ENCODE assay signal across 22 cellular contexts in the genomic region with DNA sequence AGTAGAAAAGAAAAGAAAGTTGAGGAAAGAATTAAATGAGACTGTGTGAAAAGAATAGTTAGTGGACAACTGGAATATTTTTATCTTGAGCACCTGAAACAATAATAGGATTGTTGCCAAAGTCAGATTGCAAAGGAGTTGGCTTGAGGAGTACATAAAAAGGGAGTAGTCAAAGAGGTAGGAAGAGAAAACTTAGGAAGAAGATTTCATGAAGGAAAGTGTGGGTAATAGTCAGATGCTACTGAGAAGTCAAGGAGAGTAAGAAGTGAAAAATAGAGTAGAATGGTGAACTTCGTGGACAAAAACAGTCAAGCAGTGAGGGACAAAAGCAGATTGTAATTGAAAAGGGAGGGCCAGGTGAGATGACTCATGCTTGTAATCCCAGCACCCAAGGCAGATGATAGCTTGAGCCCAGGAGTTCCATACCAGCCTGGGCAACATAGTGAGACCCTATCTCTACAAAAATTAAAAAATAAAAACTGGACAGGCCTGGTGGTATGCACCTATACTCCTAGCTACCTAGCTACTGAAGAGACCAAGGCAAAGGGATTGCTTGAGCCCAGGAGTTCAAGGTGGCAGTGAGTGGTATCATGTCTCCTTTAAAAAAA.
A peak's percentile ranks its signal among the peaks of the same experiment; 100 is the strongest.
DNase-seq lines count a peak whose midpoint lies in the region; ATAC-seq, FAIRE-seq and TF ChIP-seq lines count a peak whose summit lies in the region.
"Had no signal": no experiment of that assay in that cellular context is flagged by ENCODE, and none has a peak within 500 bp of the region (broad histone marks: within the 10 kb centered on the region; RNA-seq: fewer than 3 reads in every experiment).

No MANE protein-coding gene starts in this region.

- no peaks in the 10 kb centered on the region for H3K27me3 Mint-ChIP-seq in T-helper 2 cell treated with Interferon-gamma antibody and Interleukin-4, amounts not matched to agents 5 μg/mL and 100 μg/mL, for 36 hours (ENCODE audit: low read depth)
- no peaks in the 10 kb centered on the region for H3K27me3 Mint-ChIP-seq in activated T-helper 17 cell treated with anti-CD3 and anti-CD28 coated beads, Interleukin-2, amount 50 U/mL, for 72 hours
- no peaks in the 10 kb centered on the region for H3K27me3 Mint-ChIP-seq in memory B cell
- H3K27me3 Mint-ChIP-seq: stimulated activated naive CD8-positive, alpha-beta T cell treated with anti-CD3 and anti-CD28 coated beads, Interleukin-15, Interleukin-2, amounts not matched to agents 100 ng/mL and 50 ng/mL, for 24 hours had no signal

- H3K4me1 Mint-ChIP-seq in T-helper 2 cell treated with Interferon-gamma antibody and Interleukin-4, amounts not matched to agents 5 μg/mL and 100 μg/mL, for 36 hours (ENCODE audit: low read depth): peaks cover 22% of the 10 kb centered on the region
- no peaks in the 10 kb centered on the region for H3K4me1 Mint-ChIP-seq in activated T-helper 17 cell treated with anti-CD3 and anti-CD28 coated beads, Interleukin-2, amount 50 U/mL, for 72 hours
- no peaks in the 10 kb centered on the region for H3K4me1 Mint-ChIP-seq in memory B cell

- intact Hi-C loops in aorta (cut with DNase I): no loop called here

- no peak for DNase-seq in T-helper 2 cell treated with Interferon-gamma antibody and Interleukin-4, amounts not matched to agents 5 μg/mL and 100 μg/mL, for 36 hours (ENCODE audit: low spot score)
- DNase-seq in T-helper 2 cell (no peak), GM12891 (ENCODE audit: insufficient read length, low spot score) (no peak), memory B cell (ENCODE audit: low spot score in 2 of 2) (no peak), aorta (no peak)
- DNase-seq in effector memory CD4-positive, alpha-beta T cell: no peak
- DNase-seq: 8988T; activated CD4-positive, CD25-positive, alpha-beta regulatory T cell; activated gamma-delta T cell; anterior cingulate cortex; Calu3; cerebellar nuclear complex; HFFc6; NCI-H510A; stimulated activated CD4-positive, alpha-beta T cell treated with anti-CD3 and anti-CD28 coated beads, Interleukin-2, amount 100 ng/mL, for 48 hours; T-helper 9 cell; transverse colon had no signal

- H3K9me3 ChIP-seq in effector memory CD4-positive, alpha-beta T cell (ENCODE audit: control insufficient read depth, low read length): no peaks in the 10 kb centered on the region
- no peaks in the 10 kb centered on the region for H3K9me3 ChIP-seq in aorta (ENCODE audit: control insufficient read depth, low read length)
- H3K9me3 ChIP-seq: transverse colon had no signal

- ATAC-seq in activated T-helper 17 cell treated with anti-CD3 and anti-CD28 coated beads, Interleukin-2, amount 50 U/mL, for 72 hours (replicated peaks): no peak
- ATAC-seq in memory B cell (ENCODE audit: low read depth) (no peak), GM18502 (IDR thresholded peaks at IDR 0.05; ENCODE audit: poor library complexity, unreplicated experiment) (no peak), aorta (ENCODE audit: low FRiP score) (no peak)
- ATAC-seq: left lobe of liver had no signal

- peak overlapping the region; percentile 22 for H3K27ac Mint-ChIP-seq in T-helper 2 cell treated with Interferon-gamma antibody and Interleukin-4, amounts not matched to agents 5 μg/mL and 100 μg/mL, for 36 hours
- H3K27ac Mint-ChIP-seq in activated T-helper 17 cell treated with anti-CD3 and anti-CD28 coated beads, Interleukin-2, amount 50 U/mL, for 72 hours: peak overlapping the region; percentile 61
- peak overlapping the region; percentile 3 for H3K27ac Mint-ChIP-seq in memory B cell
- H3K27ac Mint-ChIP-seq: HFFc6 had no signal

- WGBS in aorta, 2 donors: 84 to 95% methylated on average over 1 of the region's 1 CpG

- no peaks in the 10 kb centered on the region for H3K4me1 ChIP-seq in effector memory CD4-positive, alpha-beta T cell (ENCODE audit: control insufficient read depth, insufficient read depth, low read length, poor library complexity, severe bottlenecking)
- no peaks in the 10 kb centered on the region for H3K4me1 ChIP-seq in aorta (ENCODE audit: control insufficient read depth in 1 of 2, insufficient read depth in 2 of 2, low read length in 2 of 2)
- H3K4me1 ChIP-seq: transverse colon had no signal

- H3K36me3 Mint-ChIP-seq in T-helper 2 cell treated with Interferon-gamma antibody and Interleukin-4, amounts not matched to agents 5 μg/mL and 100 μg/mL, for 36 hours (ENCODE audit: low read depth): peaks cover 54% of the 10 kb centered on the region
- peaks cover 98% of the 10 kb centered on the region for H3K36me3 Mint-ChIP-seq in activated T-helper 17 cell treated with anti-CD3 and anti-CD28 coated beads, Interleukin-2, amount 50 U/mL, for 72 hours (ENCODE audit: low read depth)
- H3K36me3 Mint-ChIP-seq in memory B cell: peaks cover 26% of the 10 kb centered on the region

- no peak overlapping the region for H3K4me3 Mint-ChIP-seq in T-helper 2 cell treated with Interferon-gamma antibody and Interleukin-4, amounts not matched to agents 5 μg/mL and 100 μg/mL, for 36 hours
- no peak overlapping the region for H3K4me3 Mint-ChIP-seq in activated T-helper 17 cell treated with anti-CD3 and anti-CD28 coated beads, Interleukin-2, amount 50 U/mL, for 72 hours
- H3K4me3 Mint-ChIP-seq in memory B cell: no peak overlapping the region
- H3K4me3 Mint-ChIP-seq: HFFc6; stimulated activated naive CD8-positive, alpha-beta T cell treated with anti-CD3 and anti-CD28 coated beads, Interleukin-15, Interleukin-2, amounts not matched to agents 100 ng/mL and 50 ng/mL, for 24 hours had no signal

- H3K4me3 ChIP-seq in effector memory CD4-positive, alpha-beta T cell (ENCODE audit: insufficient read depth, low read depth, low read length, poor library complexity, severe bottlenecking): no peak overlapping the region
- H3K4me3 ChIP-seq in aorta (ENCODE audit: low read length in 2 of 2): no peak overlapping the region
- H3K4me3 ChIP-seq: smooth muscle cell, transverse colon had no signal

- peaks cover 77% of the 10 kb centered on the region for H3K36me3 ChIP-seq in effector memory CD4-positive, alpha-beta T cell (ENCODE audit: control insufficient read depth, insufficient read depth, low read length)
- peaks cover 2 to 7% of the 10 kb centered on the region in 2 donors for H3K36me3 ChIP-seq in aorta (ENCODE audit: control insufficient read depth in 1 of 2, insufficient read depth in 2 of 2, low read length in 1 of 2)

- no peaks in the 10 kb centered on the region for H3K27me3 ChIP-seq in effector memory CD4-positive, alpha-beta T cell (replicated peaks; ENCODE audit: control insufficient read depth, insufficient read depth, low read length, poor library complexity, severe bottlenecking)
- H3K27me3 ChIP-seq in aorta (ENCODE audit: control insufficient read depth in 1 of 2, insufficient read depth in 2 of 2, low read length in 1 of 2): no peaks in the 10 kb centered on the region
- H3K27me3 ChIP-seq: transverse colon had no signal

- no peak overlapping the region for H3K27ac ChIP-seq in effector memory CD4-positive, alpha-beta T cell (ENCODE audit: insufficient read depth, low read length, poor library complexity, severe bottlenecking)
- no peak overlapping the region for H3K27ac ChIP-seq in aorta (ENCODE audit: low read depth in 1 of 2, low read length in 2 of 2)
- H3K27ac ChIP-seq: transverse colon had no signal

- peak; percentile 9 for FAIRE-seq in GM12891 (lab: Jason Lieb, UNC)

- no peak for TF ChIP-seq POLR2A in GM12891 (IDR thresholded peaks at IDR 0.05; ENCODE audit: low read depth, low read length)

- H3K9me3 Mint-ChIP-seq in T-helper 2 cell treated with Interferon-gamma antibody and Interleukin-4, amounts not matched to agents 5 μg/mL and 100 μg/mL, for 36 hours: no peaks in the 10 kb centered on the region
- no peaks in the 10 kb centered on the region for H3K9me3 Mint-ChIP-seq in activated T-helper 17 cell treated with anti-CD3 and anti-CD28 coated beads, Interleukin-2, amount 50 U/mL, for 72 hours
- no peaks in the 10 kb centered on the region for H3K9me3 Mint-ChIP-seq in memory B cell
- H3K9me3 Mint-ChIP-seq: HFFc6; stimulated activated naive CD8-positive, alpha-beta T cell treated with anti-CD3 and anti-CD28 coated beads, Interleukin-15, Interleukin-2, amounts not matched to agents 100 ng/mL and 50 ng/mL, for 24 hours had no signal

TF ChIP-seq in GM12891, 5 proteins besides CTCF, POLR2A, EP300 and RAD21:
- no peak for TF ChIP-seq TAF1 (IDR thresholded peaks at IDR 0.05; ENCODE audit: low read depth, low read length)
- no peak for TF ChIP-seq POU2F2 (IDR thresholded peaks at IDR 0.05; ENCODE audit: low read depth, low read length)
- no peak for TF ChIP-seq PAX5 (IDR thresholded peaks at IDR 0.05; ENCODE audit: insufficient read depth, low read length, severe bottlenecking)
- TF ChIP-seq POLR2AphosphoS5 (IDR thresholded peaks at IDR 0.05; ENCODE audit: low read depth, low read length): no peak
- no peak for TF ChIP-seq SPI1 (IDR thresholded peaks at IDR 0.05; ENCODE audit: low read depth, low read length)

Comparison
In these comparisons a context has a peak if more than half of its experiments do, and no peak if none do; other contexts are left out.
1. H3K27ac Mint-ChIP-seq: peak in every context shown above with its lines; median percentile 61 in activated T-helper 17 cell treated with anti-CD3 and anti-CD28 coated beads, Interleukin-2, amount 50 U/mL, for 72 hours; 22 in T-helper 2 cell treated with Interferon-gamma antibody and Interleukin-4, amounts not matched to agents 5 μg/mL and 100 μg/mL, for 36 hours; 3 in memory B cell.